In genomic region chr2:205022751-205023150, GRCh38 we compare ENCODE assay signal across 17 cellular contexts.
A peak's percentile ranks its signal among the peaks of the same experiment; 100 is the strongest.
DNase-seq lines count a peak whose midpoint lies in the region; ATAC-seq and TF ChIP-seq lines count a peak whose summit lies in the region.
"Had no signal": no experiment of that assay in that cellular context is flagged by ENCODE, and none has a peak within 500 bp of the region (broad histone marks: within the 10 kb centered on the region; RNA-seq: fewer than 3 reads in every experiment).

No MANE protein-coding gene starts in this region.

- H3K9ac ChIP-seq in trophoblast cell (ENCODE audit: low read length) = no peak overlapping the region
- H3K9ac ChIP-seq: BLaER1, KMS-11 had no signal

- ATAC-seq in GM23338 = no peak
- no peak for ATAC-seq in stimulated activated memory B cell treated with anti-CD40 and anti-IgM and Interleukin-4, amounts not matched to agents 10 μg/mL and 1 μg/mL and 100 μg/mL, for 72 hours
- ATAC-seq: CD8-positive, alpha-beta T cell had no signal

- H2BK12ac ChIP-seq in trophoblast cell (ENCODE audit: low read length) = no peak overlapping the region

- no peak overlapping the region for H3K18ac ChIP-seq in trophoblast cell (ENCODE audit: low read length)

- no peaks in the 10 kb centered on the region for H3K79me2 ChIP-seq in GM23338 (replicated peaks; ENCODE audit: insufficient read depth)
- H3K79me2 ChIP-seq in trophoblast cell (ENCODE audit: control insufficient read depth, insufficient read depth, low read length, poor library complexity) = no peaks in the 10 kb centered on the region

- H3K23ac ChIP-seq in trophoblast cell (ENCODE audit: low read length) = no peak overlapping the region

- no peaks in the 10 kb centered on the region for H4K20me1 ChIP-seq in GM23338 (replicated peaks; ENCODE audit: insufficient read depth)
- H4K20me1 ChIP-seq: BLaER1 had no signal

- no peak overlapping the region for H4K12ac ChIP-seq in trophoblast cell (ENCODE audit: low read depth, low read length)

- H3F3A ChIP-seq in GM23338 (replicated peaks; ENCODE audit: low read depth) = no peaks in the 10 kb centered on the region

- no peaks in the 10 kb centered on the region for H3K9me3 Mint-ChIP-seq in GM23338
- H3K9me3 Mint-ChIP-seq in brain = peaks cover 0 to 19% (median 0%) of the 10 kb centered on the region in 5 experiments
- H3K9me3 Mint-ChIP-seq in stimulated activated memory B cell treated with anti-CD40 and anti-IgM and Interleukin-4, amounts not matched to agents 10 μg/mL and 1 μg/mL and 100 μg/mL, for 72 hours = no peaks in the 10 kb centered on the region
- peaks cover 20% of the 10 kb centered on the region for H3K9me3 Mint-ChIP-seq in activated T-helper 1 cell treated with anti-CD3 and anti-CD28 coated beads, Interleukin-12 subunit alpha, Interleukin-12 subunit beta, Interleukin-2, Interleukin-4 antibody, amounts not matched to agents 30 ng/mL and 10 ng/mL and 1 ng/mL, durations not matched to agents 14 hours and 24 hours and 36 hours
- H3K9me3 Mint-ChIP-seq: CD8-positive, alpha-beta T cell had no signal

- DNase-seq in NCI-H2227 (lab: John Stamatoyannopoulos, UW; ENCODE audit: unreplicated experiment) (peak; percentile 51), NCI-H2227 treated with DMSO at 0.1 percent for 48 hours (lab: John Stamatoyannopoulos, UW) (no peak), GM23338 (ENCODE audit: low spot score) (no peak), trophoblast cell (no peak), ovary (no peak)
- no peak for DNase-seq in activated T-helper 1 cell treated with anti-CD3 and anti-CD28 coated beads, Interleukin-12 subunit alpha, Interleukin-12 subunit beta, Interleukin-2, Interleukin-4 antibody, amounts not matched to agents 30 ng/mL and 10 ng/mL and 1 ng/mL, durations not matched to agents 14 hours and 24 hours and 36 hours (ENCODE audit: low spot score)
- DNase-seq: CD8-positive, alpha-beta T cell; GF-D8; NCI-H187 treated with DMSO at 0.1 percent for 48 hours; NCI-H526; OCI-M1; RPMI8226; SJCRH30 had no signal

- no peak overlapping the region for H2BK120ac ChIP-seq in trophoblast cell (ENCODE audit: insufficient read depth, low read length, poor library complexity)

- 0 out of 2 replicates have a peak, but pooled peaks cover 4% of the 10 kb centered on the region for H3K9me2 ChIP-seq in GM23338 (ENCODE audit: insufficient read depth)

- H3K4me1 ChIP-seq in GM23338 (ENCODE audit: insufficient read depth) (no peaks in the 10 kb centered on the region), trophoblast cell (ENCODE audit: control insufficient read depth in 1 of 2, insufficient read depth in 2 of 2, low read length in 2 of 2) (peaks cover 0 to 2% of the 10 kb centered on the region in 2 experiments), ovary (ENCODE audit: insufficient read depth) (peaks cover 4% of the 10 kb centered on the region)
- H3K4me1 ChIP-seq: BLaER1 had no signal

- no peak overlapping the region for H3K4ac ChIP-seq in trophoblast cell (ENCODE audit: low read depth, low read length)

- TF ChIP-seq CTCF in GM23338 (conservative IDR thresholded peaks at IDR 0.05; ENCODE audit: low read depth in 2 of 2) = no peak
- TF ChIP-seq CTCF in brain (conservative IDR thresholded peaks at IDR 0.05) = no peak
- no peak for TF ChIP-seq CTCF in ovary (IDR thresholded peaks at IDR 0.05)

- no CpG with 5 or more reads among the region's 3 CpGs for WGBS in trophoblast cell (ENCODE audit: extremely low coverage, insufficient coverage, insufficient read length)
- WGBS in ovary, 3 donors = 93 to 95% (median 93%) methylated on average over 3 of the region's 3 CpGs

- H3K4me1 Mint-ChIP-seq in GM23338 = peaks cover under 1% of the 10 kb centered on the region; the same call in 1 of the 3 replicates
- peaks cover 41% of the 10 kb centered on the region for H3K4me1 Mint-ChIP-seq in brain
- no peaks in the 10 kb centered on the region for H3K4me1 Mint-ChIP-seq in stimulated activated memory B cell treated with anti-CD40 and anti-IgM and Interleukin-4, amounts not matched to agents 10 μg/mL and 1 μg/mL and 100 μg/mL, for 72 hours
- peaks cover 16% of the 10 kb centered on the region for H3K4me1 Mint-ChIP-seq in activated T-helper 1 cell treated with anti-CD3 and anti-CD28 coated beads, Interleukin-12 subunit alpha, Interleukin-12 subunit beta, Interleukin-2, Interleukin-4 antibody, amounts not matched to agents 30 ng/mL and 10 ng/mL and 1 ng/mL, durations not matched to agents 14 hours and 24 hours and 36 hours (ENCODE audit: low read depth)

- no peak overlapping the region for H3K4me3 Mint-ChIP-seq in GM23338
- H3K4me3 Mint-ChIP-seq in brain = peak overlapping the region in 3 of 5 experiments; percentile 21 to 70 (median 50)
- no peak overlapping the region for H3K4me3 Mint-ChIP-seq in stimulated activated memory B cell treated with anti-CD40 and anti-IgM and Interleukin-4, amounts not matched to agents 10 μg/mL and 1 μg/mL and 100 μg/mL, for 72 hours
- H3K4me3 Mint-ChIP-seq in activated T-helper 1 cell treated with anti-CD3 and anti-CD28 coated beads, Interleukin-12 subunit alpha, Interleukin-12 subunit beta, Interleukin-2, Interleukin-4 antibody, amounts not matched to agents 30 ng/mL and 10 ng/mL and 1 ng/mL, durations not matched to agents 14 hours and 24 hours and 36 hours = no peak overlapping the region
- H3K4me3 Mint-ChIP-seq: CD8-positive, alpha-beta T cell had no signal

- H3K4me2 ChIP-seq in GM23338 (no peak overlapping the region), trophoblast cell (ENCODE audit: low read length) (no peak overlapping the region)
- H3K4me2 ChIP-seq: BLaER1, KMS-11 had no signal

- H3K4me3 ChIP-seq in GM23338 (no peak overlapping the region), trophoblast cell (ENCODE audit: low read depth, low read length) (no peak overlapping the region), ovary (no peak overlapping the region)
- H3K4me3 ChIP-seq: BLaER1, SJCRH30 had no signal

- H3K27me3 ChIP-seq in GM23338 (ENCODE audit: insufficient read depth) = no peaks in the 10 kb centered on the region
- H3K27me3 ChIP-seq in trophoblast cell (ENCODE audit: insufficient read depth, low read length) = no peaks in the 10 kb centered on the region
- no peaks in the 10 kb centered on the region for H3K27me3 ChIP-seq in ovary
- H3K27me3 ChIP-seq: BLaER1, SJCRH30 had no signal

- TF ChIP-seq POLR2A in ovary (IDR thresholded peaks at IDR 0.05) = no peak

- H3K36me3 Mint-ChIP-seq in GM23338 (ENCODE audit: low read depth) (no peaks in the 10 kb centered on the region), brain (peaks cover 3% of the 10 kb centered on the region)
- no peaks in the 10 kb centered on the region for H3K36me3 Mint-ChIP-seq in stimulated activated memory B cell treated with anti-CD40 and anti-IgM and Interleukin-4, amounts not matched to agents 10 μg/mL and 1 μg/mL and 100 μg/mL, for 72 hours
- H3K36me3 Mint-ChIP-seq in activated T-helper 1 cell treated with anti-CD3 and anti-CD28 coated beads, Interleukin-12 subunit alpha, Interleukin-12 subunit beta, Interleukin-2, Interleukin-4 antibody, amounts not matched to agents 30 ng/mL and 10 ng/mL and 1 ng/mL, durations not matched to agents 14 hours and 24 hours and 36 hours (ENCODE audit: low read depth) = peaks cover 4% of the 10 kb centered on the region
- H3K36me3 Mint-ChIP-seq: CD8-positive, alpha-beta T cell had no signal

- H3K27ac Mint-ChIP-seq in GM23338 (no peak overlapping the region), brain (peak overlapping the region; percentile 5 to 85 (median 50))
- no peak overlapping the region for H3K27ac Mint-ChIP-seq in stimulated activated memory B cell treated with anti-CD40 and anti-IgM and Interleukin-4, amounts not matched to agents 10 μg/mL and 1 μg/mL and 100 μg/mL, for 72 hours
- no peak overlapping the region for H3K27ac Mint-ChIP-seq in activated T-helper 1 cell treated with anti-CD3 and anti-CD28 coated beads, Interleukin-12 subunit alpha, Interleukin-12 subunit beta, Interleukin-2, Interleukin-4 antibody, amounts not matched to agents 30 ng/mL and 10 ng/mL and 1 ng/mL, durations not matched to agents 14 hours and 24 hours and 36 hours
- H3K27ac Mint-ChIP-seq: CD8-positive, alpha-beta T cell had no signal

- no peaks in the 10 kb centered on the region for H3K36me3 ChIP-seq in GM23338 (ENCODE audit: insufficient read depth)
- H3K36me3 ChIP-seq in trophoblast cell (ENCODE audit: control insufficient read depth in 1 of 2, insufficient read depth in 2 of 2, low read length in 2 of 2) = no peaks in the 10 kb centered on the region
- no peaks in the 10 kb centered on the region for H3K36me3 ChIP-seq in ovary
- H3K36me3 ChIP-seq: BLaER1, SJCRH30 had no signal

- H2AK5ac ChIP-seq in trophoblast cell (ENCODE audit: low read length) = no peak overlapping the region

- H3K27me3 Mint-ChIP-seq in GM23338 (ENCODE audit: insufficient read depth, low read depth, poor library complexity) = no peaks in the 10 kb centered on the region
- no peaks in the 10 kb centered on the region for H3K27me3 Mint-ChIP-seq in brain
- H3K27me3 Mint-ChIP-seq in stimulated activated memory B cell treated with anti-CD40 and anti-IgM and Interleukin-4, amounts not matched to agents 10 μg/mL and 1 μg/mL and 100 μg/mL, for 72 hours = no peaks in the 10 kb centered on the region
- peaks cover 2% of the 10 kb centered on the region for H3K27me3 Mint-ChIP-seq in activated T-helper 1 cell treated with anti-CD3 and anti-CD28 coated beads, Interleukin-12 subunit alpha, Interleukin-12 subunit beta, Interleukin-2, Interleukin-4 antibody, amounts not matched to agents 30 ng/mL and 10 ng/mL and 1 ng/mL, durations not matched to agents 14 hours and 24 hours and 36 hours (ENCODE audit: insufficient read depth)

- H2AFZ ChIP-seq in GM23338 (peak overlapping the region; percentile 45; the same call in 1 of the 2 replicates), trophoblast cell (ENCODE audit: insufficient read depth, low read length, poor library complexity) (no peak overlapping the region)

- no peak overlapping the region for H3K27ac ChIP-seq in GM23338 (ENCODE audit: low read depth)
- H3K27ac ChIP-seq in trophoblast cell (ENCODE audit: low read depth, low read length) = no peak overlapping the region
- no peak overlapping the region for H3K27ac ChIP-seq in ovary
- H3K27ac ChIP-seq: BLaER1, KMS-11, SJCRH30 had no signal

- H2BK5ac ChIP-seq in trophoblast cell (ENCODE audit: low read depth, low read length, poor library complexity) = no peak overlapping the region

- TF ChIP-seq EP300 in ovary (IDR thresholded peaks at IDR 0.05) = no peak

- H3K9me3 ChIP-seq in trophoblast cell (ENCODE audit: insufficient read depth, low read depth, low read length) = no peaks in the 10 kb centered on the region
- no peaks in the 10 kb centered on the region for H3K9me3 ChIP-seq in ovary
- H3K9me3 ChIP-seq: BLaER1, SJCRH30 had no signal

- no peak overlapping the region for H3K14ac ChIP-seq in trophoblast cell (ENCODE audit: low read length)

- no peak overlapping the region for H4K91ac ChIP-seq in trophoblast cell (ENCODE audit: low read depth, low read length)

- H3K79me1 ChIP-seq in trophoblast cell (ENCODE audit: low read length) = no peaks in the 10 kb centered on the region

- peak overlapping the region; percentile 48 for H4K8ac ChIP-seq in trophoblast cell (ENCODE audit: low read depth, low read length)

- intact Hi-C loops in activated T-helper 1 cell treated with anti-CD3 and anti-CD28 coated beads, Interleukin-12 subunit alpha, Interleukin-12 subunit beta, Interleukin-2, Interleukin-4 antibody, amounts not matched to agents 30 ng/mL and 10 ng/mL and 1 ng/mL, durations not matched to agents 14 hours and 24 hours and 36 hours (cut with micrococcal nuclease) = no loop called here
- intact Hi-C loops in ovary (cut with DNase I) = no loop called here

Comparison
In these comparisons a context has a peak if more than half of its experiments do, and no peak if none do; other contexts are left out.
1. H3K27ac Mint-ChIP-seq: peak in brain (5 of 5); none in GM23338 (single experiment), stimulated activated memory B cell treated with anti-CD40 and anti-IgM and Interleukin-4, amounts not matched to agents 10 μg/mL and 1 μg/mL and 100 μg/mL, for 72 hours (single experiment) and activated T-helper 1 cell treated with anti-CD3 and anti-CD28 coated beads, Interleukin-12 subunit alpha, Interleukin-12 subunit beta, Interleukin-2, Interleukin-4 antibody, amounts not matched to agents 30 ng/mL and 10 ng/mL and 1 ng/mL, durations not matched to agents 14 hours and 24 hours and 36 hours (single experiment).
2. H3K4me3 Mint-ChIP-seq: peak in brain (3 of 5); none in GM23338 (single experiment), stimulated activated memory B cell treated with anti-CD40 and anti-IgM and Interleukin-4, amounts not matched to agents 10 μg/mL and 1 μg/mL and 100 μg/mL, for 72 hours (single experiment) and activated T-helper 1 cell treated with anti-CD3 and anti-CD28 coated beads, Interleukin-12 subunit alpha, Interleukin-12 subunit beta, Interleukin-2, Interleukin-4 antibody, amounts not matched to agents 30 ng/mL and 10 ng/mL and 1 ng/mL, durations not matched to agents 14 hours and 24 hours and 36 hours (single experiment).